18 cellular contexts compared by ENCODE assay signal in genomic region chr16:1335211-1335971, GRCh38. TPM values are rescaled to one million over a fixed set of nuclear protein-coding genes. Genes with fewer than 3 reads are reported as not detected.
A peak's percentile ranks its signal among the peaks of the same experiment; 100 is the strongest.
DNase-seq lines count a peak whose midpoint lies in the region; TF ChIP-seq lines count a peak whose summit lies in the region.
"Had no signal": no experiment of that assay in that cellular context is flagged by ENCODE, and none has a peak within 500 bp of the region (broad histone marks: within the 10 kb centered on the region; RNA-seq: fewer than 3 reads in every experiment).

No MANE protein-coding gene starts in this region.

- H3K4me1 ChIP-seq in adrenal gland (replicated peaks in 1 of 2) = peaks cover 10 to 32% of the 10 kb centered on the region in 2 donors

- peak; percentile 6 to 23 for TF ChIP-seq POLR2A in adrenal gland (IDR thresholded peaks at IDR 0.05)

- intact Hi-C loops in adrenal gland (cut with DNase I) = no loop called here

- no peaks in the 10 kb centered on the region for H3K36me3 ChIP-seq in adrenal gland (replicated peaks in 1 of 2)
- H3K36me3 ChIP-seq: heart right ventricle, sigmoid colon, suprapubic skin had no signal

- peak; percentile 47 for DNase-seq in Ammon's horn (ENCODE audit: low spot score)
- peak; percentile 80 for DNase-seq in COR-L47 (lab: John Stamatoyannopoulos, UW)
- peak in 1 of 7 donors; percentile 83 for DNase-seq in adrenal gland
- DNase-seq in medulla oblongata (ENCODE audit: extremely low spot score) = peak; percentile 30
- DNase-seq in NCI-H2171 (lab: John Stamatoyannopoulos, UW) = no peak
- no peak for DNase-seq in NK-92 (lab: John Stamatoyannopoulos, UW; ENCODE audit: unreplicated experiment)
- no peak for DNase-seq in chondrocyte (ENCODE audit: low spot score)
- DNase-seq in effector CD4-positive, alpha-beta T cell = no peak
- DNase-seq: activated B cell treated with CpG ODN at 0.5 μM for 24 hours; activated naive CD8-positive, alpha-beta T cell treated with anti-CD3 and anti-CD28 coated beads, Interleukin-2, amount 50 U/mL, for 24 hours; effector memory CD4-positive, alpha-beta T cell; heart right ventricle; NCI-H2171 treated with DMSO at 0.1 percent for 48 hours; sigmoid colon; stimulated activated CD4-positive, alpha-beta T cell treated with anti-CD3 and anti-CD28 coated beads, Interleukin-2, amount 100 ng/mL, for 48 hours had no signal

- peaks cover 4% of the 10 kb centered on the region for H3K4me1 Mint-ChIP-seq in chondrocyte (ENCODE audit: low read depth)
- H3K4me1 Mint-ChIP-seq: activated T-helper 17 cell treated with anti-CD3 and anti-CD28 coated beads, Interleukin-2, amount 50 U/mL, for 72 hours had no signal

- WGBS in adrenal gland, 4 donors = 47 to 58% (median 51%) methylated on average over 9 to 16 of the region's 16 CpGs

- no peak overlapping the region for H3K4me3 Mint-ChIP-seq in chondrocyte (ENCODE audit: unreplicated experiment)
- H3K4me3 Mint-ChIP-seq: activated naive CD8-positive, alpha-beta T cell treated with anti-CD3 and anti-CD28 coated beads, Interleukin-2, amount 50 U/mL, for 24 hours; activated T-helper 17 cell treated with anti-CD3 and anti-CD28 coated beads, Interleukin-2, amount 50 U/mL, for 72 hours; T-helper 2 cell treated with Interferon-gamma antibody and Interleukin-4, amounts not matched to agents 5 μg/mL and 100 μg/mL, for 36 hours had no signal

- H3K27ac ChIP-seq in adrenal gland = peak overlapping the region in 1 of 5 donors; percentile 71
- H3K27ac ChIP-seq: heart right ventricle, sigmoid colon, suprapubic skin had no signal

- H3K27me3 ChIP-seq in adrenal gland = peaks cover 9% of the 10 kb centered on the region

- TF ChIP-seq CTCF in adrenal gland (IDR thresholded peaks at IDR 0.05) = no peak
- TF ChIP-seq CTCF in chondrocyte (IDR thresholded peaks at IDR 0.05) = no peak

- H3K36me3 Mint-ChIP-seq in chondrocyte (ENCODE audit: low read depth) = no peaks in the 10 kb centered on the region

- H3K27ac Mint-ChIP-seq in chondrocyte (ENCODE audit: unreplicated experiment) = no peak overlapping the region
- H3K27ac Mint-ChIP-seq: activated B cell treated with CpG ODN at 0.5 μM for 24 hours; activated naive CD8-positive, alpha-beta T cell treated with anti-CD3 and anti-CD28 coated beads, Interleukin-2, amount 50 U/mL, for 24 hours; activated T-helper 17 cell treated with anti-CD3 and anti-CD28 coated beads, Interleukin-2, amount 50 U/mL, for 72 hours; T-helper 2 cell treated with Interferon-gamma antibody and Interleukin-4, amounts not matched to agents 5 μg/mL and 100 μg/mL, for 36 hours had no signal

- H3K4me3 ChIP-seq in adrenal gland = no peak overlapping the region
- H3K4me3 ChIP-seq: sigmoid colon, suprapubic skin had no signal

- H3K9me3 Mint-ChIP-seq in chondrocyte (ENCODE audit: low read depth) = no peaks in the 10 kb centered on the region
- H3K9me3 Mint-ChIP-seq: activated B cell treated with CpG ODN at 0.5 μM for 24 hours; activated naive CD8-positive, alpha-beta T cell treated with anti-CD3 and anti-CD28 coated beads, Interleukin-2, amount 50 U/mL, for 24 hours; activated T-helper 17 cell treated with anti-CD3 and anti-CD28 coated beads, Interleukin-2, amount 50 U/mL, for 72 hours; T-helper 2 cell treated with Interferon-gamma antibody and Interleukin-4, amounts not matched to agents 5 μg/mL and 100 μg/mL, for 36 hours had no signal

- no peaks in the 10 kb centered on the region for H3K9me3 ChIP-seq in adrenal gland (replicated peaks in 1 of 3)
- H3K9me3 ChIP-seq: suprapubic skin had no signal

- H3K27me3 Mint-ChIP-seq in chondrocyte (ENCODE audit: low read depth) = peaks cover 26% of the 10 kb centered on the region
- H3K27me3 Mint-ChIP-seq: activated T-helper 17 cell treated with anti-CD3 and anti-CD28 coated beads, Interleukin-2, amount 50 U/mL, for 72 hours had no signal

RNA-seq across cellular contexts. Expression of gene BAIAP3, which starts 1.9 kb away (rescaled TPM):
- total RNA-seq in adrenal gland = 10 to 100 TPM in 4 of 8 donors, 1 to 10 TPM in 3, under 1 TPM in 1; 0.79 to 25.4 (median 14.9) TPM
- 100 to 1,000 TPM in 1 of 3 donors, 10 to 100 TPM in 2; 11.9 to 129 (median 20.7) TPM for polyA plus RNA-seq in adrenal gland
- 0.36 to 1.7 TPM (median 1.5 TPM) in 3 replicates for total RNA-seq in chondrocyte

RNA-seq across cellular contexts. Expression of gene TSR3, which starts 16.3 kb away (rescaled TPM):
- total RNA-seq in adrenal gland (100 to 1,000 TPM in 3 of 8 donors, 10 to 100 TPM in 5; 49.8 to 258 (median 76.1) TPM), chondrocyte (52.2 to 56.8 TPM (median 56.0 TPM) in 3 replicates)
- 10 to 100 TPM; 13.7 to 42.8 (median 39.2) TPM for polyA plus RNA-seq in adrenal gland

RNA-seq across cellular contexts. Expression of gene GNPTG, which starts 16.3 kb away (rescaled TPM):
- 100 to 1,000 TPM; 213 to 332 (median 284) TPM for total RNA-seq in adrenal gland
- 100 to 1,000 TPM in 2 of 3 donors, 10 to 100 TPM in 1; 95.9 to 659 (median 362) TPM for polyA plus RNA-seq in adrenal gland
- total RNA-seq in chondrocyte = 58.3 to 68.4 TPM (median 60.7 TPM) in 3 replicates

RNA-seq across cellular contexts. Expression of gene UBE2I, which starts 26.0 kb away (rescaled TPM):
- total RNA-seq in adrenal gland = 100 to 1,000 TPM in 4 of 8 donors, 10 to 100 TPM in 4; 54.6 to 142 (median 105) TPM
- 100 to 1,000 TPM in 1 of 3 donors, 10 to 100 TPM in 2; 61.9 to 203 (median 70.1) TPM for polyA plus RNA-seq in adrenal gland
- 97.9 to 110 TPM (median 105 TPM) in 3 replicates for total RNA-seq in chondrocyte

Comparison
In these comparisons a context has a peak if more than half of its experiments do, and no peak if none do; other contexts are left out.
1. DNase-seq: peak in Ammon's horn (single experiment), COR-L47 (single experiment) and medulla oblongata (single experiment); none in NCI-H2171 (single experiment), NK-92 (single experiment), chondrocyte (single experiment) and effector CD4-positive, alpha-beta T cell (single experiment).